34 cellular contexts compared by ENCODE assay signal in genomic region chr10:26703974-26704373, GRCh38.
"Had no signal": no experiment of that assay in that cellular context is flagged by ENCODE, and none has a peak within 500 bp of the region (broad histone marks: within the 10 kb centered on the region; RNA-seq: fewer than 3 reads in every experiment).

No MANE protein-coding gene starts in this region.

- H3K9me3 ChIP-seq: MG63 had no signal

- H3K4me2 ChIP-seq: KMS-11 had no signal

- H3K27me3 ChIP-seq: MG63 had no signal

- DNase-seq: Karpas-422, Kasumi-1, MG63, MM.1S, MV-4-11, NCI-H1048, NCI-H1092, NCI-H1092 treated with DMSO at 0.1 percent for 48 hours, NCI-H1105, NCI-H1105 treated with DMSO at 0.1 percent for 48 hours, NCI-H1417, NCI-H1417 treated with DMSO at 0.1 percent for 48 hours, NCI-H1436, NCI-H1436 treated with DMSO at 0.1 percent for 48 hours, NCI-H146, NCI-H1694, NCI-H1694 treated with DMSO at 0.1 percent for 48 hours, NCI-H187, NCI-H187 treated with DMSO at 0.1 percent for 48 hours, NCI-H1930, NCI-H2029, NCI-H2029 treated with DMSO at 0.1 percent for 48 hours, NCI-H2081, NCI-H2081 treated with DMSO at 0.1 percent for 48 hours, NCI-H2107, NCI-H2171, NCI-H2171 treated with DMSO at 0.1 percent for 48 hours, NCI-H2227 treated with DMSO at 0.1 percent for 48 hours, NCI-H226, NCI-H345, NCI-H446, NCI-H446 treated with DMSO at 0.1 percent for 48 hours, NCI-H510A had no signal

- H3K9ac ChIP-seq: KMS-11 had no signal

- H3K27ac ChIP-seq: KMS-11 had no signal

- H3K4me3 ChIP-seq: MG63 had no signal
